ENCODE assay signal across 1 cellular context in genomic region chr13:86567119-86567518, GRCh38.
TF ChIP-seq lines count a peak whose summit lies in the region.

No MANE protein-coding gene starts in this region.

TF ChIP-seq in GM23338, 12 proteins besides CTCF, POLR2A, EP300 and RAD21 (continued from another document):
- no peak for TF ChIP-seq REST (IDR thresholded peaks at IDR 0.05; ENCODE audit: unreplicated experiment)
- no peak for TF ChIP-seq JUNB (IDR thresholded peaks at IDR 0.05; ENCODE audit: unreplicated experiment)
- no peak for TF ChIP-seq EZH2 (IDR thresholded peaks at IDR 0.05; ENCODE audit: low read depth, unreplicated experiment)
TF ChIP-seq in GM23338: peak in this region for 0.
